Comparison of ENCODE assay signal across 1 cellular context in genomic region chr12:56163533-56164344, GRCh38.
TF ChIP-seq lines count a peak whose summit lies in the region.

No MANE protein-coding gene starts in this region.

TF ChIP-seq in HEK293, 187 proteins besides CTCF, POLR2A, EP300 and RAD21 (continued from another document):
- TF ChIP-seq ZIC2 (tag by site-specific recombination; IDR thresholded peaks at IDR 0.05): peak; percentile 22; the same call in 1 of the 2 replicates
- TF ChIP-seq ZNF174 (tag by site-specific recombination; IDR thresholded peaks at IDR 0.05): no peak
- TF ChIP-seq ZNF658 (tag by site-specific recombination; IDR thresholded peaks at IDR 0.05): no peak
